Comparison of ENCODE assay signal across 12 cellular contexts in the genomic region with DNA sequence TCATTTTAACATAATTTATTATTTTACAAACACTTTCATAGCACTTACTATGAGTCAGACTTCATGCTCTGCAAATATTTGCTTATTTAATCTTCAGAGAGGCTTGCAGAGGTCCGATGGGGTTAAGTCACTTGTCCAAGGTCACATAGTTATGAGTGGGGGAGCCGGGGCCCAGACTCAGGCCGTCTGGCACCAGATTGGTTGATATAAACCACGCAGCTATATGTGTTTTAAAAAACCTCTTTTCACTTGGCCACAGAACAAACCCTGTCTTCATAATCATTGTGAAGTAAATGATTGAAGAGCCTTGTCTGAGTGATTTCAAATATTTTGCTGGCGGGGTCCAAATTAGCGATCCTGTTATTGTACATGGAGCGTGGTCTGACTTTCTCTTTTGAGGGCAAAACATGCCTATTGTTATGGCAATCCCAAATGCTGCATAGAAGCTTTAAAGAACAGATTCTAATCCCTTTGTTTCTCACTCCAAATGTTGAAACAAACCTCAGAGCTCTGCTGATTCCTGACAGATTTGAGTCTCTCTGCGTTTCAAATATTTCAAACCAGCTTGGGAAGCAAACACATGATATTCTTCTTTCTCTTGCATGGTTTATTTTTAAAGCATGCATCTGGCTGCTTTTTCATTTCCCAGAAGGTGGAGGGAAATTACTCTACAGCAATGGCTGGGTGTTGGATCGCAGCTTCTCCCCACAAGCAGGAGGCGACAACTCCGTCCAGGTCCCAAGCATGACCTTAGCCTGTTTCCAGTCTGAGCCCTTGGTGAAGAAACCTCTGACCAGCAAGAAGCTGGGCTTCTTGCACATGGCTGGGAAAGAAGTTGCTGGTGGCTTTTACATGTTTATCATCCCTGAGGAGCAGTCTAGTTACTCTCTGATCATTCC.
DNase-seq lines count a peak whose midpoint lies in the region; ATAC-seq and TF ChIP-seq lines count a peak whose summit lies in the region.
"Had no signal": no experiment of that assay in that cellular context is flagged by ENCODE, and none has a peak within 500 bp of the region (broad histone marks: within the 10 kb centered on the region; RNA-seq: fewer than 3 reads in every experiment).

No MANE protein-coding gene starts in this region.

- TF ChIP-seq EP300 in upper lobe of left lung (IDR thresholded peaks at IDR 0.05): no peak

- no peak for TF ChIP-seq POLR2A in upper lobe of left lung (IDR thresholded peaks at IDR 0.05)

- H3K27me3 ChIP-seq in upper lobe of left lung: no peaks in the 10 kb centered on the region

- H3K27ac ChIP-seq in cingulate gyrus (ENCODE audit: low read depth, low read length) (peak overlapping the region; percentile 56), upper lobe of left lung (no peak overlapping the region)
- H3K27ac ChIP-seq: 22Rv1, RWPE1 had no signal

- WGBS in upper lobe of left lung, 2 donors: 44 to 51% methylated on average over 11 of the region's 11 CpGs

- ATAC-seq in upper lobe of left lung (ENCODE audit: low FRiP score in 2 of 2): peak; percentile 28 to 47
- ATAC-seq in GM18873 (IDR thresholded peaks at IDR 0.05; ENCODE audit: low FRiP score, unreplicated experiment): no peak

- TF ChIP-seq CTCF in upper lobe of left lung (IDR thresholded peaks at IDR 0.05): no peak

- no peaks in the 10 kb centered on the region for H3K9me3 ChIP-seq in upper lobe of left lung

- H3K4me3 ChIP-seq in upper lobe of left lung: no peak overlapping the region

- H3K36me3 ChIP-seq in upper lobe of left lung: no peaks in the 10 kb centered on the region

- H3K4me1 ChIP-seq in upper lobe of left lung: peaks cover 18 to 34% (median 29%) of the 10 kb centered on the region in 4 donors

- peak; percentile 7 for DNase-seq in DMS 273 (lab: John Stamatoyannopoulos, UW; ENCODE audit: unreplicated experiment)
- no peak for DNase-seq in DMS 273 treated with DMSO at 0.1 percent for 48 hours (lab: John Stamatoyannopoulos, UW)
- DNase-seq in kidney tubule cell (ENCODE audit: low spot score): peak; percentile 63
- DNase-seq in upper lobe of left lung: no peak
- no peak for DNase-seq in HuH-7.5 (ENCODE audit: low spot score)
- DNase-seq in pons (ENCODE audit: low spot score): no peak
- DNase-seq: activated CD4-positive, alpha-beta T cell treated with anti-CD3 and anti-CD28 coated beads for 48 hours; NCI-H187 treated with DMSO at 0.1 percent for 48 hours had no signal

Comparison
In these comparisons a context has a peak if more than half of its experiments do, and no peak if none do; other contexts are left out.
1. DNase-seq: peak in DMS 273 (single experiment) and kidney tubule cell (single experiment); none in DMS 273 treated with DMSO at 0.1 percent for 48 hours (single experiment), upper lobe of left lung (0 of 2), HuH-7.5 (single experiment) and pons (single experiment).